In genomic region chr6:122399055-122399347, GRCh38 we compare ENCODE assay signal across 9 cellular contexts. TPM values are rescaled to one million over a fixed set of nuclear protein-coding genes. Genes with fewer than 3 reads are reported as not detected.
DNase-seq lines count a peak whose midpoint lies in the region; ATAC-seq and TF ChIP-seq lines count a peak whose summit lies in the region.
"Had no signal": no experiment of that assay in that cellular context is flagged by ENCODE, and none has a peak within 500 bp of the region (broad histone marks: within the 10 kb centered on the region; RNA-seq: fewer than 3 reads in every experiment).

No MANE protein-coding gene starts in this region.

- DNase-seq in HCT116 (ENCODE audit: low read depth, low spot score) (no peak), WERI-Rb-1 (no peak), foreskin keratinocyte (no peak), smooth muscle cell (lab: John Stamatoyannopoulos, UW; ENCODE audit: unreplicated experiment) (no peak), GM10266 (ENCODE audit: extremely low spot score) (no peak), HEK293T (ENCODE audit: extremely low spot score) (no peak), DMS 273 treated with DMSO at 0.1 percent for 48 hours (lab: John Stamatoyannopoulos, UW) (no peak)

- no peak for TF ChIP-seq RAD21 in HCT116 (IDR thresholded peaks at IDR 0.05; ENCODE audit: low read depth)

- H3K36me3 ChIP-seq in HCT116 (ENCODE audit: control insufficient read depth in 1 of 2, insufficient read depth in 2 of 2, low read length in 2 of 2), result no peaks in the 10 kb centered on the region
- H3K36me3 ChIP-seq in WERI-Rb-1, result peaks cover 12% of the 10 kb centered on the region
- no peaks in the 10 kb centered on the region for H3K36me3 ChIP-seq in smooth muscle cell (ENCODE audit: low read depth)

- WGBS in smooth muscle cell (ENCODE audit: low lambda C conversion rate), result 0% methylated on average over 2 of the region's 2 CpGs

- BruUV-seq in HCT116 (replicated peaks; lab: Mats Ljungman, UMichigan), result no TSS peak

- H3K27me3 ChIP-seq in HCT116 (ENCODE audit: insufficient read depth, low read length) (no peaks in the 10 kb centered on the region), WERI-Rb-1 (ENCODE audit: insufficient read depth, low read depth, severe bottlenecking) (no peaks in the 10 kb centered on the region), foreskin keratinocyte (no peaks in the 10 kb centered on the region), smooth muscle cell (ENCODE audit: low read depth) (no peaks in the 10 kb centered on the region)

- ATAC-seq in HCT116 (no peak), foreskin keratinocyte (no peak), GM19023 (IDR thresholded peaks at IDR 0.05; ENCODE audit: unreplicated experiment) (no peak)

- H3K4me2 ChIP-seq in HCT116 (ENCODE audit: low read length) (peak overlapping the region; percentile 70), smooth muscle cell (peak overlapping the region; percentile 74)

- intact Hi-C loops in HCT116 (cut with micrococcal nuclease), result no loop called here

- peaks cover 6% of the 10 kb centered on the region for H3F3A ChIP-seq in smooth muscle cell (ENCODE audit: low read depth)

- POLR2A ChIA-PET in HCT116 (lab: Charles Lee) (no interaction called here), HEK293T (lab: Yijun Ruan, JAX) (interaction anchor here (0.6 to 1.5 kb wide), 5 partner anchors 9 to 337 kb away, joined by 3 to 4 read pairs (median 3); no protein-coding TSS in a partner anchor)

- H3K4me3 ChIP-seq in HCT116 (replicated peaks in 1 of 2; ENCODE audit: low read depth in 1 of 2, low read length in 2 of 2) (peak overlapping the region; percentile 6 to 41; a peak in 2 of 4 replicates), WERI-Rb-1 (ENCODE audit: low read depth, low read length) (peak overlapping the region; percentile 35), smooth muscle cell (peak overlapping the region; percentile 31)

- H2AFZ ChIP-seq in HCT116 (ENCODE audit: low read depth, low read length, poor library complexity, severe bottlenecking) (peak overlapping the region; percentile 29), smooth muscle cell (ENCODE audit: low read depth) (no peak overlapping the region)

- H3K27ac ChIP-seq in HCT116 (ENCODE audit: low read depth, low read length), result peak overlapping the region; percentile 22; the same call in 1 of the 2 replicates
- H3K27ac ChIP-seq in WERI-Rb-1, result peak overlapping the region; percentile 47
- peak overlapping the region; percentile 72 for H3K27ac ChIP-seq in foreskin keratinocyte
- peak overlapping the region; percentile 73 for H3K27ac ChIP-seq in smooth muscle cell (ENCODE audit: low read depth)

- CTCF ChIA-PET in HCT116 (lab: Charles Lee), result interaction anchor here (1.3 kb wide), 1 partner anchor 14 kb away, joined by 3 read pairs; no protein-coding TSS in a partner anchor
- CTCF ChIA-PET in HEK293T (lab: Yijun Ruan, JAX), result interaction anchor here (0.6 to 0.7 kb wide), 2 partner anchors 267 to 330 kb away, joined by 3 read pairs; no protein-coding TSS in a partner anchor

- H4K20me1 ChIP-seq in HCT116 (ENCODE audit: insufficient read depth), result peaks cover 6% of the 10 kb centered on the region; the same call in 1 of the 2 replicates
- H4K20me1 ChIP-seq in smooth muscle cell (ENCODE audit: low read depth), result peaks cover 37% of the 10 kb centered on the region

- H3K9me2 ChIP-seq in HCT116 (ENCODE audit: insufficient read depth), result no peaks in the 10 kb centered on the region

- peaks cover 4 to 18% of the 10 kb centered on the region in 2 experiments; a peak in 2 of 4 replicates for H3K4me1 ChIP-seq in HCT116 (ENCODE audit: control insufficient read depth in 1 of 2, insufficient read depth in 2 of 2, low read length in 2 of 2)
- peaks cover 7% of the 10 kb centered on the region for H3K4me1 ChIP-seq in foreskin keratinocyte
- H3K4me1 ChIP-seq in smooth muscle cell (ENCODE audit: low read depth), result peaks cover 16% of the 10 kb centered on the region

- H3K9me3 ChIP-seq in HCT116 (ENCODE audit: control insufficient read depth in 1 of 2, insufficient read depth in 1 of 2, low read depth in 1 of 2, low read length in 2 of 2), result no peaks in the 10 kb centered on the region
- H3K9me3 ChIP-seq in WERI-Rb-1 (ENCODE audit: severe bottlenecking), result no peaks in the 10 kb centered on the region
- H3K9me3 ChIP-seq in smooth muscle cell (replicated peaks; ENCODE audit: low read depth), result no peaks in the 10 kb centered on the region
- H3K9me3 ChIP-seq: mucosa of descending colon had no signal

- H3K79me2 ChIP-seq in HCT116 (ENCODE audit: insufficient read depth, low read length) (peaks cover 45% of the 10 kb centered on the region), smooth muscle cell (ENCODE audit: low read depth) (peaks cover 44% of the 10 kb centered on the region)

- RAD21 ChIA-PET in HCT116 (lab: Charles Lee; ENCODE audit: low non-redundant PET in 1 of 2, low total read pairs in 2 of 2, uncharacterized antibody in 2 of 2, unreplicated experiment in 2 of 2), result interaction anchor here in 1 of 2 experiments (0.7 kb wide), 1 partner anchor 9 kb away, joined by 3 read pairs; no protein-coding TSS in a partner anchor

- TF ChIP-seq CTCF in HCT116 (IDR thresholded peaks at IDR 0.05 in 2 of 3, conservative IDR thresholded peaks at IDR 0.05 in 1 of 3; ENCODE audit: borderline replicate concordance in 1 of 3, insufficient read depth in 1 of 3, low read depth in 2 of 3, low read length in 2 of 3), result no peak
- TF ChIP-seq CTCF in WERI-Rb-1 (IDR thresholded peaks at IDR 0.05; ENCODE audit: low read depth, low read length), result no peak
- no peak for TF ChIP-seq CTCF in foreskin keratinocyte (conservative IDR thresholded peaks at IDR 0.05)
- no peak for TF ChIP-seq CTCF in smooth muscle cell (IDR thresholded peaks at IDR 0.05; ENCODE audit: borderline replicate concordance, insufficient read depth, poor library complexity, severe bottlenecking)
- no peak for TF ChIP-seq CTCF in GM10266 (IDR thresholded peaks at IDR 0.05; ENCODE audit: control insufficient read depth, insufficient read depth, low read depth, missing control alignments)

- H3K9ac ChIP-seq in HCT116 (ENCODE audit: low read length) (peak overlapping the region; percentile 39; the same call in 1 of the 2 replicates), smooth muscle cell (ENCODE audit: low read depth) (no peak overlapping the region)

- peak; percentile 56 for TF ChIP-seq POLR2A in HCT116 (IDR thresholded peaks at IDR 0.05; ENCODE audit: borderline replicate concordance, extremely low read depth, insufficient read depth, insufficient read length)

TF ChIP-seq in HCT116, 20 proteins besides CTCF, POLR2A, EP300 and RAD21 (continues in another document):
- TF ChIP-seq ZFX (IDR thresholded peaks at IDR 0.05) (no peak), JUND (IDR thresholded peaks at IDR 0.05) (no peak), TCF7L2 (IDR thresholded peaks at IDR 0.05; ENCODE audit: borderline replicate concordance, extremely low read depth, insufficient read depth, insufficient read length) (no peak), EZH2phosphoT487 (IDR thresholded peaks at IDR 0.05; ENCODE audit: borderline replicate concordance) (no peak), POLR2AphosphoS5 (IDR thresholded peaks at IDR 0.05; ENCODE audit: low read depth, low read length) (no peak), ELF1 (IDR thresholded peaks at IDR 0.05; ENCODE audit: borderline replicate concordance, low read depth) (no peak)

TF ChIP-seq in HEK293T, 16 proteins besides CTCF, POLR2A, EP300 and RAD21:
- TF ChIP-seq FOXK2 (IDR thresholded peaks at IDR 0.05), result no peak
TF ChIP-seq in HEK293T: peak in this region for 0.

RNA-seq across cellular contexts. Expression of gene HSF2, which starts 0.5 kb away (rescaled TPM):
- total RNA-seq in HCT116 (2021; ENCODE audit: unreplicated experiment), result 19.8 TPM
- polyA plus RNA-seq in HCT116 (2012), result 19.1 and 20.9 TPM in 2 replicates
- 9.2 and 11.3 TPM in 2 replicates for total RNA-seq in foreskin keratinocyte
- polyA plus RNA-seq in foreskin keratinocyte, result 4.6 and 6.2 TPM in 2 replicates
- total RNA-seq in smooth muscle cell, result 39.5 and 48.6 TPM in 2 replicates
- polyA plus RNA-seq in smooth muscle cell, result 12.1 and 12.2 TPM in 2 replicates

Comparison
In these comparisons a context has a peak if more than half of its experiments do, and no peak if none do; other contexts are left out.
1. H3K27ac ChIP-seq: peak in every context shown above with its lines; median percentile 73 in smooth muscle cell; 72 in foreskin keratinocyte; 47 in WERI-Rb-1; 22 in HCT116.